Comparison of ENCODE assay signal across 26 cellular contexts in the genomic region with DNA sequence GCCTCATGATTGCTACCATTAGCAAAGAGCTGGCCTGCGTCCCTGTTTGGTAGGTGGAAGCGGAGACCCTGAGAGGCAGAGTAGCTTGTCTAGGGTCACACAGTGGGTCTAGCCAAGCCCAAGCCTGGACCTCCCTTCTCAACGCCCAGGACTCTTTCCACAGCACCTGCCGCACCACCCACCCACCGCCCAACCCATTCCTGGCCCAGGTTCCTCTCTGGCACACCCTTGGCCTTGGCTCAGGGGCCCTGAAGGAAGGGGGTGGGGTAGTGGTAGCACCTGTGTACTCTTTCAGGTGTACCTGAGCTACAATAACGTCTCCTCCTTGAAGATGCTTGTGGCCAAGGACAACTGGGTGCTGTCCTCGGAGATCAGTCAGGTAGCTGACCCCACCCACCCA. TPM values are rescaled to one million over a fixed set of nuclear protein-coding genes. Genes with fewer than 3 reads are reported as not detected.
DNase-seq lines count a peak whose midpoint lies in the region; ATAC-seq and TF ChIP-seq lines count a peak whose summit lies in the region.
"Had no signal": no experiment of that assay in that cellular context is flagged by ENCODE, and none has a peak within 500 bp of the region (broad histone marks: within the 10 kb centered on the region; RNA-seq: fewer than 3 reads in every experiment).

No MANE protein-coding gene starts in this region.

- CTCF ChIA-PET in CD4-positive, alpha-beta T cell (lab: Charles Lee), result no interaction called here

- H2BK15ac ChIP-seq in neuronal stem cell (ENCODE audit: low read length), result peak overlapping the region; percentile 62

- peaks cover 5% of the 10 kb centered on the region; the same call in 1 of the 2 replicates for H3F3A ChIP-seq in MM.1S (ENCODE audit: insufficient read depth, low read length)

- no peak for TF ChIP-seq POLR2A in esophagus squamous epithelium (IDR thresholded peaks at IDR 0.05)

- H3K4me3 ChIP-seq in MM.1S (ENCODE audit: low read length) (no peak overlapping the region), neuronal stem cell (ENCODE audit: low read length in 2 of 2) (no peak overlapping the region), esophagus squamous epithelium (no peak overlapping the region)
- H3K4me3 ChIP-seq: adrenal gland, esophagus muscularis mucosa, hepatocyte, right lobe of liver, thyroid gland had no signal

- H3K9me2 ChIP-seq in MM.1S (replicated peaks; ENCODE audit: insufficient read depth, low read length), result no peaks in the 10 kb centered on the region

- no peak overlapping the region for H3K4ac ChIP-seq in neuronal stem cell (ENCODE audit: low read length)

- H2AFZ ChIP-seq in MM.1S (ENCODE audit: low read length) (no peak overlapping the region), neuronal stem cell (ENCODE audit: low read length) (no peak overlapping the region)
- H2AFZ ChIP-seq: hepatocyte had no signal

- no peak overlapping the region for H2BK120ac ChIP-seq in neuronal stem cell (ENCODE audit: low read depth, low read length)

- H3K79me1 ChIP-seq in neuronal stem cell (ENCODE audit: low read depth, low read length), result no peaks in the 10 kb centered on the region

- H4K91ac ChIP-seq in neuronal stem cell (ENCODE audit: low read depth, low read length, poor library complexity), result no peak overlapping the region

- H2AK5ac ChIP-seq in neuronal stem cell (ENCODE audit: low read depth, low read length), result peak overlapping the region; percentile 82

- no peak overlapping the region for H3K18ac ChIP-seq in neuronal stem cell (ENCODE audit: low read length)

- no peak for DNase-seq in CD4-positive, alpha-beta T cell
- DNase-seq in MM.1S, result no peak
- DNase-seq in central memory CD8-positive, alpha-beta T cell (ENCODE audit: low spot score in 2 of 2), result no peak
- DNase-seq in neuronal stem cell (ENCODE audit: low spot score), result no peak
- DNase-seq in esophagus squamous epithelium (lab: John Stamatoyannopoulos, UW), result no peak
- DNase-seq: adrenal gland, brain microvascular endothelial cell, GOT3, Karpas-422, NCI-H1694, NCI-H2171, right lobe of liver, T-helper 9 cell, thyroid gland, WERI-Rb-1 had no signal

- no peaks in the 10 kb centered on the region for H3K9me3 ChIP-seq in CD4-positive, alpha-beta T cell (ENCODE audit: control insufficient read depth, low read length)
- H3K9me3 ChIP-seq in MM.1S (replicated peaks; ENCODE audit: insufficient read depth, low read length), result no peaks in the 10 kb centered on the region
- H3K9me3 ChIP-seq in neuronal stem cell (replicated peaks in 1 of 2; ENCODE audit: control insufficient read depth in 2 of 2, insufficient read depth in 1 of 2, low read depth in 1 of 2, low read length in 2 of 2), result peaks cover 0 to 2% of the 10 kb centered on the region in 2 donors
- no peaks in the 10 kb centered on the region for H3K9me3 ChIP-seq in esophagus squamous epithelium
- H3K9me3 ChIP-seq: adrenal gland, esophagus muscularis mucosa, right lobe of liver, thyroid gland had no signal

- no peak overlapping the region for H2BK5ac ChIP-seq in neuronal stem cell (ENCODE audit: low read length)

- no peak overlapping the region for H4K8ac ChIP-seq in neuronal stem cell (ENCODE audit: low read depth, low read length)

- H3K27me3 Mint-ChIP-seq in CD4-positive, alpha-beta T cell, result no peaks in the 10 kb centered on the region
- H3K27me3 Mint-ChIP-seq in central memory CD8-positive, alpha-beta T cell, result no peaks in the 10 kb centered on the region
- H3K27me3 Mint-ChIP-seq: stimulated activated naive CD8-positive, alpha-beta T cell treated with anti-CD3 and anti-CD28 coated beads, Interleukin-15, Interleukin-2, amounts not matched to agents 100 ng/mL and 50 ng/mL, for 24 hours had no signal

- POLR2A ChIA-PET in CD4-positive, alpha-beta T cell (lab: Charles Lee), result no interaction called here

- WGBS in neuronal stem cell (ENCODE audit: extremely low coverage in 2 of 2, insufficient read length in 2 of 2, insufficient replicate concordance in 1 of 2), 2 donors, result no CpG with 5 or more reads among the region's 7 CpGs
- WGBS in esophagus squamous epithelium, 2 donors, result 38 to 69% methylated on average over 2 to 6 of the region's 7 CpGs

- no peak overlapping the region for H3K4me3 Mint-ChIP-seq in CD4-positive, alpha-beta T cell
- no peak overlapping the region for H3K4me3 Mint-ChIP-seq in central memory CD8-positive, alpha-beta T cell
- H3K4me3 Mint-ChIP-seq: mesothelial cell of epicardium; stimulated activated naive CD8-positive, alpha-beta T cell treated with anti-CD3 and anti-CD28 coated beads, Interleukin-15, Interleukin-2, amounts not matched to agents 100 ng/mL and 50 ng/mL, for 24 hours had no signal

- H3K9ac ChIP-seq in MM.1S (ENCODE audit: low read length) (no peak overlapping the region), neuronal stem cell (ENCODE audit: low read depth, low read length, poor library complexity) (no peak overlapping the region)

- intact Hi-C loops in CD4-positive, alpha-beta T cell (cut with DNase I, micrococcal nuclease), result no loop called here
- intact Hi-C loops in esophagus squamous epithelium (cut with DNase I), result no loop called here

- H3K4me2 ChIP-seq in MM.1S (ENCODE audit: low read depth, low read length), result no peak overlapping the region
- no peak overlapping the region for H3K4me2 ChIP-seq in neuronal stem cell (ENCODE audit: insufficient read depth, low read length, poor library complexity, severe bottlenecking)
- H3K4me2 ChIP-seq: hepatocyte had no signal

- H3K4me1 ChIP-seq in MM.1S (ENCODE audit: low read length), result peaks cover 13% of the 10 kb centered on the region
- H3K4me1 ChIP-seq in neuronal stem cell (ENCODE audit: control insufficient read depth in 2 of 2, insufficient read depth in 1 of 2, low read depth in 1 of 2, low read length in 2 of 2), result peaks cover 0 to 6% of the 10 kb centered on the region in 2 donors
- H3K4me1 ChIP-seq in esophagus squamous epithelium, result peaks cover 5 to 17% (median 15%) of the 10 kb centered on the region in 3 donors
- H3K4me1 ChIP-seq: adrenal gland, esophagus muscularis mucosa, right lobe of liver, thyroid gland had no signal

- no peaks in the 10 kb centered on the region for H3K27me3 ChIP-seq in CD4-positive, alpha-beta T cell (ENCODE audit: control insufficient read depth, insufficient read depth, low read length)
- H3K27me3 ChIP-seq in MM.1S (replicated peaks; ENCODE audit: insufficient read depth, low read length) (no peaks in the 10 kb centered on the region), neuronal stem cell (ENCODE audit: control insufficient read depth in 3 of 3, insufficient read depth in 3 of 3, low read depth in 1 of 3, low read length in 3 of 3) (no peaks in the 10 kb centered on the region), esophagus squamous epithelium (no peaks in the 10 kb centered on the region)
- H3K27me3 ChIP-seq: adrenal gland, brain microvascular endothelial cell, esophagus muscularis mucosa, hepatocyte, right lobe of liver, thyroid gland had no signal

- peak overlapping the region; percentile 18 for H3K27ac Mint-ChIP-seq in CD4-positive, alpha-beta T cell
- H3K27ac Mint-ChIP-seq in central memory CD8-positive, alpha-beta T cell (ENCODE audit: low read depth), result peak overlapping the region; percentile 42
- H3K27ac Mint-ChIP-seq: mesothelial cell of epicardium; stimulated activated naive CD8-positive, alpha-beta T cell treated with anti-CD3 and anti-CD28 coated beads, Interleukin-15, Interleukin-2, amounts not matched to agents 100 ng/mL and 50 ng/mL, for 24 hours had no signal

- no peak overlapping the region for H2BK12ac ChIP-seq in neuronal stem cell (ENCODE audit: low read length)

- no peak overlapping the region for H3K14ac ChIP-seq in neuronal stem cell (ENCODE audit: low read length)

- H3K36me3 Mint-ChIP-seq in CD4-positive, alpha-beta T cell (ENCODE audit: low read depth), result no peaks in the 10 kb centered on the region
- peaks cover 1% of the 10 kb centered on the region for H3K36me3 Mint-ChIP-seq in central memory CD8-positive, alpha-beta T cell (ENCODE audit: insufficient read depth)
- H3K36me3 Mint-ChIP-seq: mesothelial cell of epicardium had no signal

- H3K23ac ChIP-seq in neuronal stem cell (ENCODE audit: low read depth, low read length, poor library complexity), result no peak overlapping the region

- no peak for TF ChIP-seq CTCF in CD4-positive, alpha-beta T cell (IDR thresholded peaks at IDR 0.05)
- TF ChIP-seq CTCF in MM.1S (IDR thresholded peaks at IDR 0.05; ENCODE audit: low read length) (no peak), esophagus squamous epithelium (IDR thresholded peaks at IDR 0.05) (no peak)

- H3K9me3 Mint-ChIP-seq in CD4-positive, alpha-beta T cell, result no peaks in the 10 kb centered on the region
- H3K9me3 Mint-ChIP-seq in central memory CD8-positive, alpha-beta T cell, result no peaks in the 10 kb centered on the region
- H3K9me3 Mint-ChIP-seq: mesothelial cell of epicardium; stimulated activated naive CD8-positive, alpha-beta T cell treated with anti-CD3 and anti-CD28 coated beads, Interleukin-15, Interleukin-2, amounts not matched to agents 100 ng/mL and 50 ng/mL, for 24 hours had no signal

- no peak for ATAC-seq in CD4-positive, alpha-beta T cell (ENCODE audit: poor library complexity)
- no peak for ATAC-seq in central memory CD8-positive, alpha-beta T cell (replicated peaks; ENCODE audit: extremely low read depth, poor library complexity, severe bottlenecking)
- no peak for ATAC-seq in HG03460 (IDR thresholded peaks at IDR 0.05; ENCODE audit: unreplicated experiment)
- ATAC-seq in GM19328 (IDR thresholded peaks at IDR 0.05; ENCODE audit: unreplicated experiment), result no peak
- ATAC-seq: left lobe of liver, right lobe of liver, SK-N-SH treated with all-trans-retinoic acid at 6 μM for 48 hours had no signal

- H3K4me1 Mint-ChIP-seq in CD4-positive, alpha-beta T cell (ENCODE audit: low read depth), result peaks cover 12% of the 10 kb centered on the region
- H3K4me1 Mint-ChIP-seq in central memory CD8-positive, alpha-beta T cell, result peaks cover 15% of the 10 kb centered on the region
- H3K4me1 Mint-ChIP-seq: mesothelial cell of epicardium had no signal

- no peaks in the 10 kb centered on the region for H3K36me3 ChIP-seq in MM.1S (replicated peaks; ENCODE audit: insufficient read depth, low read length)
- H3K36me3 ChIP-seq in neuronal stem cell (replicated peaks in 1 of 2; ENCODE audit: control insufficient read depth in 2 of 2, insufficient read depth in 2 of 2, low read length in 2 of 2), result peaks cover 0 to 2% of the 10 kb centered on the region in 2 donors
- peaks cover 0 to 78% (median 0%) of the 10 kb centered on the region in 3 donors for H3K36me3 ChIP-seq in esophagus squamous epithelium
- H3K36me3 ChIP-seq: adrenal gland, brain microvascular endothelial cell, right lobe of liver, WERI-Rb-1 had no signal

- H4K20me1 ChIP-seq in MM.1S (ENCODE audit: insufficient read depth, low read length), result no peaks in the 10 kb centered on the region

- H3K27ac ChIP-seq in CD4-positive, alpha-beta T cell (ENCODE audit: low read depth, low read length), result no peak overlapping the region
- peak overlapping the region; percentile 24; the same call in 1 of the 2 replicates for H3K27ac ChIP-seq in MM.1S (ENCODE audit: low read length)
- H3K27ac ChIP-seq in neuronal stem cell (replicated peaks; ENCODE audit: low read length), result no peak overlapping the region
- H3K27ac ChIP-seq in esophagus squamous epithelium, result peak overlapping the region in 1 of 4 donors; percentile 20
- H3K27ac ChIP-seq: adrenal gland, brain microvascular endothelial cell, esophagus muscularis mucosa, hepatocyte, right lobe of liver, thyroid gland, WERI-Rb-1 had no signal

- no peaks in the 10 kb centered on the region for H3K79me2 ChIP-seq in MM.1S (ENCODE audit: low read length)
- H3K79me2 ChIP-seq: hepatocyte had no signal

RNA-seq across cellular contexts. Expression of a gene that starts 19.3 kb away (rescaled TPM):
- total RNA-seq in CD4-positive, alpha-beta T cell, result not detected
- polyA plus RNA-seq in neuronal stem cell (2013, experiment 1 of 2), result not detected
- polyA plus RNA-seq in neuronal stem cell (2013, experiment 2 of 2), result not detected
- total RNA-seq in esophagus squamous epithelium, result under 1 TPM in 1 of 4 donors, not detected in 3; 0.35 TPM
- total RNA-seq: esophagus muscularis mucosa, frontal cortex, mesothelial cell of epicardium, posterior vena cava, thyroid gland had no signal
- polyA plus RNA-seq: neural cell had no signal

RNA-seq across cellular contexts. Expression of a gene that starts 37.5 kb away (rescaled TPM):
- total RNA-seq in CD4-positive, alpha-beta T cell, result under 1 TPM; 0.14 to 0.19 TPM
- 0.32 TPM for polyA plus RNA-seq in neuronal stem cell (2013, experiment 1 of 2)
- polyA plus RNA-seq in neuronal stem cell (2013, experiment 2 of 2), result 0.46 TPM
- 1 to 10 TPM in 1 of 4 donors, under 1 TPM in 3; 0.13 to 4.4 (median 0.60) TPM for total RNA-seq in esophagus squamous epithelium
- polyA plus RNA-seq: neural cell had no signal

RNA-seq across cellular contexts. Expression of a gene that starts 56.0 kb away (rescaled TPM):
- under 1 TPM; 0.50 to 0.91 TPM for total RNA-seq in CD4-positive, alpha-beta T cell
- polyA plus RNA-seq in neuronal stem cell (2013, experiment 1 of 2), result 0.82 TPM
- polyA plus RNA-seq in neuronal stem cell (2013, experiment 2 of 2), result 0.90 TPM
- total RNA-seq in esophagus squamous epithelium, result 10 to 100 TPM; 10.1 to 33.9 (median 20.3) TPM
- polyA plus RNA-seq: neural cell had no signal

Comparison
In these comparisons a context has a peak if more than half of its experiments do, and no peak if none do; other contexts are left out.
1. RNA of a gene that starts 56.0 kb away (total RNA-seq): 10.1 to 33.9 TPM in esophagus squamous epithelium; 0.50 to 0.91 TPM in CD4-positive, alpha-beta T cell; every median in the first group is over 4 times any median in the second.